In the genomic region with DNA sequence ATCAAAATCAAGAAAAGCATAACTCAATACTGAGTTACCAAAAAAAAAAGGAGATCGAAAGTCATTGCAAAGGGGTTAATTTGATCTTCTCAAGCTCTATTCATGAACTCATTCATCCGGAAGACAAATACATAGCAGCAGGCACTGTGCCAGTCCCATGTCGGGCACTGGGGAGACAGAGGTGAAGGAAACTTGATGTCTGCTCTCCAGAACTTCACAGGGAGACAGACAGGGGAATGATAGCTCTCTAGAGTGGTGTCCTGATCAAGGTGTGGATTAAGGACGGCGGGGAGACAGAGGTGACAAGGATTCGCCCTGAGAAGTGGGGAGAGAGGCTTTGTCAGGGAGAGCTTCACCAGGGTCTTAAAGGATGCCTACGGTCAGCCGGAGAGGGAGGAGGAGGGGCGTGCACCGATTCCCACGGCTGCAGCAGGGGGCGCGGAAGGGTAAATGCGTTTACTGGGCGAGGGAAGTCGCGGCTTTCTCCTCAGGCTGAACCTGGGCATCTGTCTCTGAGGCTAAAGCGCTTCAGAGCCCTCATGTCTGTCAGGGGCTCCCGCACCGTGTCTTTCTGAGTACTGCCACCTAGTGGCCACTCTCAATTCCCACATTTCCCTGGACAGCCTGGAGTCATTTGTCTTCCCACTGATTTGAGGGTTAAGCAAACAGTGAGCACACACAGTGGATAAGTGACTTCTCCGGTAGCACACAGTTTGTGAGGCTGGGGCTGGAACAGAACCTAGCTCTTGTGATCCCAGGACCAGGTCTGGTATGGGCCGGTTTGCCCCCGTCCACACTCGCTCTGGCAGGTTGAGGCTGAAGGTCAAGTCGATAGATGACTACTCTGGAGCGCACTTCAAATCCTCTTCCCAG, we compare ENCODE assay signal across 1 cellular context.
A peak's percentile ranks its signal among the peaks of the same experiment; 100 is the strongest.
TF ChIP-seq lines count a peak whose summit lies in the region.

No MANE protein-coding gene starts in this region.

TF ChIP-seq in GM12878, 131 proteins besides CTCF, POLR2A, EP300 and RAD21 (continued from another document):
- TF ChIP-seq PBX3 (IDR thresholded peaks at IDR 0.05; ENCODE audit: insufficient replicate concordance, low read depth, low read length) (peak; percentile 47), FOXK2 (IDR thresholded peaks at IDR 0.05) (no peak), ETV6 (conservative IDR thresholded peaks at IDR 0.05 in 1 of 2, IDR thresholded peaks at IDR 0.05 in 1 of 2; ENCODE audit: borderline replicate concordance in 1 of 2, low read depth in 1 of 2) (no peak), BHLHE40 (IDR thresholded peaks at IDR 0.05; ENCODE audit: borderline replicate concordance in 1 of 2, low read depth in 2 of 2, low read length in 1 of 2) (no peak), SMAD5 (IDR thresholded peaks at IDR 0.05; ENCODE audit: low read depth) (no peak), CBFB (IDR thresholded peaks at IDR 0.05; ENCODE audit: low read depth) (no peak), USF1 (IDR thresholded peaks at IDR 0.05; ENCODE audit: borderline replicate concordance, extremely low read length, insufficient read depth, low read depth, low read length) (no peak), FOS (IDR thresholded peaks at IDR 0.05; ENCODE audit: borderline replicate concordance, extremely low read depth, insufficient read length) (no peak), BACH1 (IDR thresholded peaks at IDR 0.05; ENCODE audit: borderline replicate concordance) (no peak), POLR2AphosphoS5 (IDR thresholded peaks at IDR 0.05; ENCODE audit: low read length) (no peak), ZZZ3 (IDR thresholded peaks at IDR 0.05; ENCODE audit: control insufficient read depth, insufficient read length, low read depth) (no peak), CBX5 (IDR thresholded peaks at IDR 0.05; ENCODE audit: low read depth) (no peak), MTA2 (IDR thresholded peaks at IDR 0.05; ENCODE audit: low read depth) (no peak)
